ENCODE assay signal across 1 cellular context in the genomic region with DNA sequence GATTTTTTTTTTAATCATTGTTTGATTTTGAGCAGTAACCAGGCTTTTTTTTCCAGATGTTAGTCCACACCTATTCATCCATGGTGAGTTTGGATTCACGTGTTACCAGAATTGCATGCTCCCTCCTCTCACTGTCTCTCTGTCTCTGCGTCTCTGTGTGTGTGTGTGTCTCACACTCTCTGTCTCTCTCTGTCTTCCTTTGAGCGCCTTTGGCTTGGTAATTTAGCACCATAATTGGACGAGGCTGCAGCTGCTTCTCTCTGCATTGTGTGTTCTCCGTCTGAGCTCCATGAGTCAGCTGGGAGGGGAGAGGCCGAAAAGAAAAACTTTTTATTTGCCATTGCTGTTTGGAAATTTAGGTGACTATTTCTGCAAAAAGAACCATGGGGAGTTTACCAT.
TF ChIP-seq lines count a peak whose summit lies in the region.

No MANE protein-coding gene starts in this region.

TF ChIP-seq in H1, 55 proteins besides CTCF, POLR2A, EP300 and RAD21:
- TF ChIP-seq RBBP5 (IDR thresholded peaks at IDR 0.05; ENCODE audit: borderline replicate concordance, low read depth, low read length) (no peak), RNF2 (IDR thresholded peaks at IDR 0.05; ENCODE audit: borderline replicate concordance, low read depth, low read length, missing control alignments, poor library complexity, severe bottlenecking) (peak; percentile 65), SUZ12 (IDR thresholded peaks at IDR 0.05; ENCODE audit: low read length) (no peak)
